In the genomic region with DNA sequence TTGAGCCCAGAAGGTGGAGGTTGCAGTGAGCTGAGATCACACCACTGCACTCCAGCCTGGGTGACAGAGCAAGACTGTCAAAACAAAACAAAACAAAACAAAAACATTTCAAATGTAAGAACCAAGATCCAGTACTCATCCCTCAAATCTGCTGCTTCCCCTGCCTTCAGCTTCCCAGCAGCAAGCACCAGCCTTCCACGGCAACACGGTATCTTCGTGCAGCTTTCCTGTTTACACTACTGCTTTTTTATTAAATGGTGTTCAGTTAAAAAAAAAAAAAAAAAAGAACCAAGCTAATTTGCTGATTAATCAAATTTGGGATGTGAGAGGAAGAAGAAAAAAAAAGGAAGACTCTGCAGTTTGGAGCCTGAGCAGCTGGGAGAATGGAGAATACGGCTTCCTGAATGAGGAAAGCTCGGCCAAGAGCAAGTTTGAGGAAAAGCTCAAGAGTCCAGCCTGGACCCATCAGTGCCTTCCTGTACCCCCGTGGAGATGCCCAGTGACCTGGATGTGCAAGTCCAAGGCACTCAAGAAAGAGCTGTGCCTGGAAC, we compare ENCODE assay signal across 21 cellular contexts. TPM values are rescaled to one million over a fixed set of nuclear protein-coding genes. Genes with fewer than 3 reads are reported as not detected.
DNase-seq lines count a peak whose midpoint lies in the region; ATAC-seq and TF ChIP-seq lines count a peak whose summit lies in the region.
"Had no signal": no experiment of that assay in that cellular context is flagged by ENCODE, and none has a peak within 500 bp of the region (broad histone marks: within the 10 kb centered on the region; RNA-seq: fewer than 3 reads in every experiment).

No MANE protein-coding gene starts in this region.

- H3K4me1 ChIP-seq in Caco-2 (peaks cover 16% of the 10 kb centered on the region), left lung (no peaks in the 10 kb centered on the region), neural progenitor cell (no peaks in the 10 kb centered on the region)
- H3K4me1 ChIP-seq: BLaER1 had no signal

- H4K20me1 ChIP-seq in neural progenitor cell (ENCODE audit: low read depth): no peaks in the 10 kb centered on the region
- H4K20me1 ChIP-seq: BLaER1 had no signal

- no peak for TF ChIP-seq CTCF in Caco-2 (IDR thresholded peaks at IDR 0.05; ENCODE audit: insufficient read depth in 1 of 2, low read depth in 1 of 2, low read length in 1 of 2, severe bottlenecking in 1 of 2, unreplicated experiment in 1 of 2)
- TF ChIP-seq CTCF in left lung (IDR thresholded peaks at IDR 0.05): no peak
- no peak for TF ChIP-seq CTCF in neural progenitor cell (IDR thresholded peaks at IDR 0.05)
- TF ChIP-seq CTCF in HFFc6 (IDR thresholded peaks at IDR 0.05): no peak

- H3K27me3 Mint-ChIP-seq in Caco-2 (ENCODE audit: insufficient read depth, unreplicated experiment) (no peaks in the 10 kb centered on the region), neural progenitor cell (ENCODE audit: insufficient read depth, low read depth) (peaks cover 5% of the 10 kb centered on the region), HFFc6 (ENCODE audit: insufficient read depth) (peaks cover 20% of the 10 kb centered on the region)

- intact Hi-C loops in Caco-2 (cut with micrococcal nuclease; ENCODE audit: unreplicated experiment): no loop called here
- intact Hi-C loops in left lung (cut with DNase I): no loop called here

- ATAC-seq in left lung (peak; percentile 19), GM18867 (IDR thresholded peaks at IDR 0.05; ENCODE audit: unreplicated experiment) (no peak)
- ATAC-seq: CD8-positive, alpha-beta T cell; Panc1; SK-N-SH treated with all-trans-retinoic acid at 6 μM for 48 hours had no signal

- H3K36me3 Mint-ChIP-seq in Caco-2 (ENCODE audit: insufficient read depth, unreplicated experiment) (peaks cover 4% of the 10 kb centered on the region), neural progenitor cell (no peaks in the 10 kb centered on the region), HFFc6 (ENCODE audit: low read depth) (no peaks in the 10 kb centered on the region)
- H3K36me3 Mint-ChIP-seq: CD8-positive, alpha-beta T cell had no signal

- peak in 1 of 2 experiments; percentile 4 for DNase-seq in Caco-2
- DNase-seq in SK-N-MC (ENCODE audit: low read depth, low spot score): no peak
- DNase-seq in left lung: no peak
- DNase-seq in neural progenitor cell (ENCODE audit: low spot score): no peak
- no peak for DNase-seq in HFFc6
- no peak for DNase-seq in stimulated activated CD4-positive, alpha-beta T cell treated with anti-CD3 and anti-CD28 coated beads, Interleukin-1b, Interleukin-23, amount 100 ng/mL, for 48 hours
- no peak for DNase-seq in UCSD-AML1 (lab: John Stamatoyannopoulos, UW; ENCODE audit: unreplicated experiment)
- DNase-seq: ACHN; CD8-positive, alpha-beta T cell; GF-D8; Kasumi-1; NCI-H1694; NCI-H2081; NCI-H2171 treated with DMSO at 0.1 percent for 48 hours; NCI-H524 treated with DMSO at 0.1 percent for 48 hours; NCI-H82; SIG-M5 had no signal

- H3K9me3 Mint-ChIP-seq in Caco-2 (ENCODE audit: unreplicated experiment) (no peaks in the 10 kb centered on the region), neural progenitor cell (no peaks in the 10 kb centered on the region), HFFc6 (no peaks in the 10 kb centered on the region)
- H3K9me3 Mint-ChIP-seq: CD8-positive, alpha-beta T cell had no signal

- H3K27me3 ChIP-seq in Caco-2 (replicated peaks; ENCODE audit: control insufficient read depth, insufficient read depth, low read length) (no peaks in the 10 kb centered on the region), left lung (no peaks in the 10 kb centered on the region), neural progenitor cell (no peaks in the 10 kb centered on the region)
- H3K27me3 ChIP-seq: BLaER1 had no signal

- no peak overlapping the region for H3K27ac ChIP-seq in SK-N-MC
- no peak overlapping the region for H3K27ac ChIP-seq in left lung
- no peak overlapping the region for H3K27ac ChIP-seq in neural progenitor cell
- H3K27ac ChIP-seq: BLaER1 had no signal

- POLR2A ChIA-PET in Caco-2 (lab: Charles Lee): interaction anchor here (1.2 kb wide), 1 partner anchor 38 kb away, joined by 12 read pairs; no protein-coding TSS in a partner anchor

- no peak overlapping the region for H3K4me2 ChIP-seq in neural progenitor cell
- H3K4me2 ChIP-seq: BLaER1 had no signal

- H3K9me3 ChIP-seq in Caco-2 (no peaks in the 10 kb centered on the region), SK-N-MC (ENCODE audit: low read depth, low read length) (no peaks in the 10 kb centered on the region), left lung (no peaks in the 10 kb centered on the region), neural progenitor cell (ENCODE audit: low read depth) (no peaks in the 10 kb centered on the region)
- H3K9me3 ChIP-seq: BLaER1 had no signal

- H3K4me3 ChIP-seq in Caco-2 (ENCODE audit: low read depth, low read length) (no peak overlapping the region), SK-N-MC (no peak overlapping the region), left lung (no peak overlapping the region), neural progenitor cell (no peak overlapping the region)
- H3K4me3 ChIP-seq: BLaER1 had no signal

- H3F3A ChIP-seq in neural progenitor cell (ENCODE audit: low read depth): no peaks in the 10 kb centered on the region

- CTCF ChIA-PET in Caco-2 (lab: Charles Lee): interaction anchor here (0.7 to 3.3 kb wide), 2 partner anchors 19 to 29 kb away, joined by 3 to 12 read pairs; a partner anchor contains a TSS

- peak overlapping the region; percentile 82 for H3K27ac Mint-ChIP-seq in Caco-2 (ENCODE audit: unreplicated experiment)
- H3K27ac Mint-ChIP-seq in neural progenitor cell: peak overlapping the region; percentile 4
- no peak overlapping the region for H3K27ac Mint-ChIP-seq in HFFc6
- H3K27ac Mint-ChIP-seq: CD8-positive, alpha-beta T cell had no signal

- no peaks in the 10 kb centered on the region for H3K36me3 ChIP-seq in Caco-2 (ENCODE audit: control insufficient read depth, insufficient read depth, low read length)
- no peaks in the 10 kb centered on the region for H3K36me3 ChIP-seq in SK-N-MC (ENCODE audit: insufficient read depth, low read length)
- H3K36me3 ChIP-seq in left lung: no peaks in the 10 kb centered on the region
- H3K36me3 ChIP-seq in neural progenitor cell: no peaks in the 10 kb centered on the region

- H3K4me1 Mint-ChIP-seq in Caco-2 (ENCODE audit: low read depth, unreplicated experiment): peaks cover 25% of the 10 kb centered on the region
- no peaks in the 10 kb centered on the region for H3K4me1 Mint-ChIP-seq in neural progenitor cell
- no peaks in the 10 kb centered on the region for H3K4me1 Mint-ChIP-seq in HFFc6 (ENCODE audit: low read depth)

- H2AFZ ChIP-seq in neural progenitor cell (replicated peaks): no peak overlapping the region

- H3K9ac ChIP-seq in SK-N-MC (ENCODE audit: insufficient read length) (peak overlapping the region; percentile 7), neural progenitor cell (no peak overlapping the region)
- H3K9ac ChIP-seq: BLaER1 had no signal

- H3K79me2 ChIP-seq in neural progenitor cell (ENCODE audit: low read depth): no peaks in the 10 kb centered on the region

- H3K4me3 Mint-ChIP-seq in Caco-2 (ENCODE audit: unreplicated experiment) (no peak overlapping the region), neural progenitor cell (peak overlapping the region; percentile 6), HFFc6 (no peak overlapping the region)
- H3K4me3 Mint-ChIP-seq: CD8-positive, alpha-beta T cell had no signal

- no TSS peak for BruUV-seq in Caco-2 (replicated peaks; lab: Mats Ljungman, UMichigan)

RNA-seq across cellular contexts. Expression of a gene that starts 28.0 kb away (rescaled TPM):
- total RNA-seq in Caco-2 (2022) (141 and 144 TPM in 2 replicates), left lung (10 to 100 TPM; 20.1 to 23.2 TPM), neural progenitor cell (ENCODE audit: low replicate concordance) (9.4 and 22.8 TPM in 2 replicates)
- total RNA-seq in HFFc6 (2021; fragmentation: NEBNext Ultra II Directional; extraction: Animal tissue kit (Norgen Biotek cat#: 25700)): 10 to 100 TPM; 11.5 to 13.6 (median 12.5) TPM

RNA-seq across cellular contexts. Expression of a gene that starts 55.3 kb away (rescaled TPM):
- total RNA-seq in Caco-2 (2022) (9.2 and 9.3 TPM in 2 replicates), left lung (1 to 10 TPM; 7.7 to 9.0 TPM), neural progenitor cell (ENCODE audit: low replicate concordance) (6.7 and 7.3 TPM in 2 replicates)
- total RNA-seq in HFFc6 (2021; fragmentation: NEBNext Ultra II Directional; extraction: Animal tissue kit (Norgen Biotek cat#: 25700)): 1 to 10 TPM; 6.7 to 8.5 (median 7.6) TPM
